21 cellular contexts compared by ENCODE assay signal in genomic region chr3:172078721-172079120, GRCh38.
"Had no signal": no experiment of that assay in that cellular context is flagged by ENCODE, and none has a peak within 500 bp of the region (broad histone marks: within the 10 kb centered on the region; RNA-seq: fewer than 3 reads in every experiment).

No MANE protein-coding gene starts in this region.

- H3K9me3 ChIP-seq: breast epithelium, left ventricle myocardium inferior, sigmoid colon, spleen had no signal

- H3K27ac Mint-ChIP-seq: activated naive CD8-positive, alpha-beta T cell treated with anti-CD3 and anti-CD28 coated beads for 36 hours; activated T-cell treated with anti-CD3 and anti-CD28 coated beads, Interleukin-2, amount 50 U/mL, for 24 hours; T-cell; WTC11 had no signal

- ATAC-seq: T-cell, WTC11 had no signal

- H3K4me3 Mint-ChIP-seq: activated naive CD8-positive, alpha-beta T cell treated with anti-CD3 and anti-CD28 coated beads for 36 hours; activated T-cell treated with anti-CD3 and anti-CD28 coated beads, Interleukin-2, amount 50 U/mL, for 24 hours; immature natural killer cell; mesothelial cell of epicardium; neural crest cell; T-cell; WTC11 had no signal

- H3K9me3 Mint-ChIP-seq: activated naive CD8-positive, alpha-beta T cell treated with anti-CD3 and anti-CD28 coated beads for 36 hours; activated T-cell treated with anti-CD3 and anti-CD28 coated beads, Interleukin-2, amount 50 U/mL, for 24 hours; immature natural killer cell; T-cell had no signal

- H3K4me3 ChIP-seq: breast epithelium, left ventricle myocardium inferior, sigmoid colon, spleen had no signal

- H3K27me3 Mint-ChIP-seq: activated naive CD8-positive, alpha-beta T cell treated with anti-CD3 and anti-CD28 coated beads for 36 hours; activated T-cell treated with anti-CD3 and anti-CD28 coated beads, Interleukin-2, amount 50 U/mL, for 24 hours; T-cell had no signal

- DNase-seq: activated CD8-positive, alpha-beta memory T cell treated with anti-CD3 and anti-CD28 coated beads for 24 hours; activated CD8-positive, alpha-beta memory T cell treated with anti-CD3 and anti-CD28 coated beads, Interleukin-2, amount 50 U/mL, for 4 hours; activated naive CD4-positive, alpha-beta T cell treated with Interleukin-2 at 50 U/mL for 16 hours; activated naive CD8-positive, alpha-beta T cell treated with anti-CD3 and anti-CD28 coated beads for 36 hours; activated T-cell treated with anti-CD3 and anti-CD28 coated beads, Interleukin-2, amount 50 U/mL, for 24 hours; immature natural killer cell; kidney glomerular epithelial cell; left ventricle myocardium inferior; mammary epithelial cell; posterior cingulate gyrus; sigmoid colon; spleen; stimulated activated CD4-positive, alpha-beta T cell treated with anti-CD3 and anti-CD28 coated beads, Interleukin-4, amount 100 ng/mL, for 1 hour; stimulated activated naive CD4-positive, alpha-beta T cell; T-cell; T-helper 9 cell had no signal

- H3K4me1 ChIP-seq: breast epithelium had no signal

- H3K27me3 ChIP-seq: breast epithelium, sigmoid colon, spleen had no signal

- H3K27ac ChIP-seq: breast epithelium, left ventricle myocardium inferior, sigmoid colon had no signal

- FAIRE-seq: endometrium had no signal

- H3K36me3 ChIP-seq: breast epithelium, left ventricle myocardium inferior, sigmoid colon had no signal
